ENCODE assay signal across 26 cellular contexts in the genomic region with DNA sequence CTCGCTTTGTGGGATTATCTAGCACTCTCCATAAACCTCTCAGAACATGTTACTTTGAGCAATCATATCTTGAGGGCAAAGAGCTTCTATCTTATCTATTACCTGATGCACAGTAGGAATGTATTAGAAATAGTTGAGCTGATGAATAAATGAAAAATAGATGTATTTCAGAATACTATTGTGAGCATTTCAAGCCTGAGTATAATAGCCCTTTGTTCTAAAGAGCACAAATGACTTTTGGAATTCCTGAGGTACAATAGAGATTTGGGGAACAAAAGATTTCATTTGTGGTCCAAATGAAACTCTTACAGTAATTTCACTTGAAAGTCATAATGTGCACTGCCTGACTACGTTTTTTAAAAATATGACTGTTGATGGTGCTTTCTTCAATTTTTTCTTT.
"Had no signal": no experiment of that assay in that cellular context is flagged by ENCODE, and none has a peak within 500 bp of the region (broad histone marks: within the 10 kb centered on the region; RNA-seq: fewer than 3 reads in every experiment).

No MANE protein-coding gene starts in this region.

- H3K36me3 ChIP-seq: ascending aorta, breast epithelium, cardiac muscle cell, colonic mucosa, gastrocnemius medialis had no signal

- H3K4me1 ChIP-seq: ascending aorta, breast epithelium, colonic mucosa, gastrocnemius medialis had no signal

- H3K27me3 ChIP-seq: ascending aorta, breast epithelium, cardiac muscle cell, colonic mucosa, gastrocnemius medialis had no signal

- H3K4me3 ChIP-seq: ascending aorta, breast epithelium, cardiac muscle cell, colonic mucosa, gastrocnemius medialis had no signal

- DNase-seq: activated CD4-positive, alpha-beta memory T cell treated with anti-CD3 and anti-CD28 coated beads for 36 hours; activated CD4-positive, alpha-beta T cell treated with anti-CD3 and anti-CD28 coated beads for 36 hours; activated CD4-positive, alpha-beta T cell treated with anti-CD3 and anti-CD28 coated beads, Interleukin-2, amount 10 ng/mL, durations not matched to agents 24 days and 14 days; activated CD4-positive, CD25-positive, alpha-beta regulatory T cell; activated CD4-positive, CD25-positive, alpha-beta regulatory T cell treated with anti-CD3 and anti-CD28 coated beads, Interleukin-2, amount 50 U/mL, for 72 hours; activated CD8-positive, alpha-beta memory T cell treated with anti-CD3 and anti-CD28 coated beads, Interleukin-2, amount 10 ng/mL, durations not matched to agents 7 days and 5 days; activated CD8-positive, alpha-beta memory T cell treated with anti-CD3 and anti-CD28 coated beads, Interleukin-2, amount 50 U/mL, for 4 hours; activated CD8-positive, alpha-beta T cell treated with anti-CD3 and anti-CD28 coated beads, Interleukin-2, amount 10 ng/mL, durations not matched to agents 7 days and 5 days; activated gamma-delta T cell; activated naive CD4-positive, alpha-beta T cell; activated naive CD4-positive, alpha-beta T cell treated with anti-CD3 and anti-CD28 coated beads, Interleukin-2, amount 10 ng/mL, durations not matched to agents 7 days and 5 days; activated naive CD8-positive, alpha-beta T cell treated with anti-CD3 and anti-CD28 coated beads, Interleukin-2, amount 10 ng/mL, durations not matched to agents 7 days and 5 days; activated T-cell treated with anti-CD3 and anti-CD28 coated beads, Interleukin-2, amount 50 U/mL, for 1 hour; activated T-cell treated with anti-CD3 and anti-CD28 coated beads, Interleukin-2, amount 50 U/mL, for 48 hours; central memory CD4-positive, alpha-beta T cell; cerebellar nuclear complex; colonic mucosa; effector CD8-positive, alpha-beta T cell; foreskin fibroblast; gastrocnemius medialis; T-helper 2 cell had no signal

- H3K9me3 ChIP-seq: ascending aorta, breast epithelium, colonic mucosa, gastrocnemius medialis had no signal

- H3K27ac ChIP-seq: ascending aorta, breast epithelium, cardiac muscle cell, colonic mucosa, gastrocnemius medialis had no signal

- ATAC-seq: activated CD4-positive, alpha-beta T cell treated with anti-CD3 and anti-CD28 coated beads for 36 hours; activated CD8-positive, alpha-beta memory T cell treated with anti-CD3 and anti-CD28 coated beads, Interleukin-2, amount 10 ng/mL, durations not matched to agents 7 days and 5 days; activated CD8-positive, alpha-beta T cell treated with anti-CD3 and anti-CD28 coated beads, Interleukin-2, amount 10 ng/mL, durations not matched to agents 7 days and 5 days; activated naive CD4-positive, alpha-beta T cell treated with anti-CD3 and anti-CD28 coated beads, Interleukin-2, amount 50 U/mL, for 72 hours; esophagus mucosa; gastrocnemius medialis had no signal
